Comparison of ENCODE assay signal across 32 cellular contexts in the genomic region with DNA sequence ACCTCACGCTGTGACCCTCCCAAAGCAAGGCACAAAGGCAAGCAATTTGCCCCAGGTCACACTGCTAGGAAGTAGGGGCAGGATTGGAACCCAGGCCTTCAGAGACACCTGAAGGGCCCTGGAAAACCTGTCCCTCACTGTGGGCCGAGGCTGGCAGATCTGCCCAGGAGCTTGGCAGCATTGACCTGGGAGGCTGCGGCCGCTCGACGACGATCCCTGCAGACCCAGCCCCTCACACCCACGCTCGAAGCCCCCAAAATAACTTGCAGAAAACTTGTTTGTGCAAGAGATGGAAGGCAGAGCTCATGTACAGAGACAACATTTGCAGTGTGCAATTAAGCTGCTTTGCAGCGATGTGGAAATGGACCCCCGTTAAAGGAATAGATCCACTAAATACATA.
"Had no signal": no experiment of that assay in that cellular context is flagged by ENCODE, and none has a peak within 500 bp of the region (broad histone marks: within the 10 kb centered on the region; RNA-seq: fewer than 3 reads in every experiment).

No MANE protein-coding gene starts in this region.

- H3K4me3 Mint-ChIP-seq: activated CD4-positive, alpha-beta memory T cell treated with anti-CD3 and anti-CD28 coated beads for 36 hours; activated CD4-positive, alpha-beta T cell treated with anti-CD3 and anti-CD28 coated beads for 36 hours; activated CD4-positive, alpha-beta T cell treated with anti-CD3 and anti-CD28 coated beads, Interleukin-2, amount 10 ng/mL, durations not matched to agents 24 days and 14 days; activated CD8-positive, alpha-beta memory T cell treated with anti-CD3 and anti-CD28 coated beads, Interleukin-2, amount 10 ng/mL, durations not matched to agents 7 days and 5 days; activated CD8-positive, alpha-beta T cell treated with anti-CD3 and anti-CD28 coated beads, Interleukin-2, amount 10 ng/mL, durations not matched to agents 7 days and 5 days; activated naive CD4-positive, alpha-beta T cell treated with anti-CD3 and anti-CD28 coated beads for 36 hours; activated naive CD4-positive, alpha-beta T cell treated with anti-CD3 and anti-CD28 coated beads, Interleukin-2, amount 50 U/mL, for 24 hours; activated naive CD8-positive, alpha-beta T cell treated with anti-CD3 and anti-CD28 coated beads for 36 hours; activated naive CD8-positive, alpha-beta T cell treated with anti-CD3 and anti-CD28 coated beads, Interleukin-2, amount 50 U/mL, for 24 hours; activated T-helper 1 cell treated with anti-CD3 and anti-CD28 coated beads, Interleukin-12 subunit alpha, Interleukin-12 subunit beta, Interleukin-2, Interleukin-4 antibody, amounts not matched to agents 30 ng/mL and 10 ng/mL and 1 ng/mL, durations not matched to agents 14 hours and 24 hours and 36 hours; brain; central memory CD8-positive, alpha-beta T cell; effector memory CD8-positive, alpha-beta T cell had no signal

- H3K4me1 Mint-ChIP-seq: activated CD4-positive, alpha-beta T cell treated with anti-CD3 and anti-CD28 coated beads for 36 hours; activated CD4-positive, alpha-beta T cell treated with anti-CD3 and anti-CD28 coated beads, Interleukin-2, amount 10 ng/mL, durations not matched to agents 24 days and 14 days; activated CD8-positive, alpha-beta memory T cell treated with anti-CD3 and anti-CD28 coated beads, Interleukin-2, amount 10 ng/mL, durations not matched to agents 7 days and 5 days; activated naive CD4-positive, alpha-beta T cell treated with anti-CD3 and anti-CD28 coated beads, Interleukin-2, amount 50 U/mL, for 24 hours; activated naive CD8-positive, alpha-beta T cell treated with anti-CD3 and anti-CD28 coated beads for 36 hours; activated naive CD8-positive, alpha-beta T cell treated with anti-CD3 and anti-CD28 coated beads, Interleukin-2, amount 50 U/mL, for 24 hours; central memory CD8-positive, alpha-beta T cell had no signal

- H3K36me3 Mint-ChIP-seq: activated CD4-positive, alpha-beta memory T cell treated with anti-CD3 and anti-CD28 coated beads for 36 hours; activated CD8-positive, alpha-beta memory T cell treated with anti-CD3 and anti-CD28 coated beads, Interleukin-2, amount 10 ng/mL, durations not matched to agents 7 days and 5 days; activated naive CD4-positive, alpha-beta T cell treated with anti-CD3 and anti-CD28 coated beads, Interleukin-2, amount 50 U/mL, for 24 hours; activated naive CD8-positive, alpha-beta T cell treated with anti-CD3 and anti-CD28 coated beads for 36 hours; brain had no signal

- H3K27me3 ChIP-seq: adrenal gland, ascending aorta, cardiac muscle cell, gastrocnemius medialis had no signal

- H3K4me3 ChIP-seq: adrenal gland, ascending aorta, breast epithelium, cardiac muscle cell, esophagus muscularis mucosa, gastrocnemius medialis had no signal

- ATAC-seq: activated CD4-positive, alpha-beta T cell treated with anti-CD3 and anti-CD28 coated beads for 36 hours; activated CD8-positive, alpha-beta memory T cell treated with anti-CD3 and anti-CD28 coated beads, Interleukin-2, amount 10 ng/mL, durations not matched to agents 7 days and 5 days; activated CD8-positive, alpha-beta T cell treated with anti-CD3 and anti-CD28 coated beads, Interleukin-2, amount 10 ng/mL, durations not matched to agents 7 days and 5 days; activated naive CD8-positive, alpha-beta T cell treated with anti-CD3 and anti-CD28 coated beads, Interleukin-2, amount 50 U/mL, for 24 hours; effector memory CD8-positive, alpha-beta T cell; foreskin keratinocyte; gastrocnemius medialis had no signal

- H3K36me3 ChIP-seq: adrenal gland, ascending aorta, breast epithelium, cardiac muscle cell, esophagus muscularis mucosa, gastrocnemius medialis had no signal

- DNase-seq: activated CD4-positive, alpha-beta memory T cell treated with anti-CD3 and anti-CD28 coated beads for 36 hours; activated CD4-positive, alpha-beta T cell treated with anti-CD3 and anti-CD28 coated beads for 36 hours; activated CD4-positive, alpha-beta T cell treated with anti-CD3 and anti-CD28 coated beads, Interleukin-2, amount 10 ng/mL, durations not matched to agents 24 days and 14 days; activated CD4-positive, CD25-positive, alpha-beta regulatory T cell; activated CD4-positive, CD25-positive, alpha-beta regulatory T cell treated with anti-CD3 and anti-CD28 coated beads, Interleukin-2, amount 50 U/mL, for 72 hours; activated CD8-positive, alpha-beta memory T cell treated with anti-CD3 and anti-CD28 coated beads, Interleukin-2, amount 10 ng/mL, durations not matched to agents 7 days and 5 days; activated CD8-positive, alpha-beta memory T cell treated with anti-CD3 and anti-CD28 coated beads, Interleukin-2, amount 50 U/mL, for 4 hours; activated CD8-positive, alpha-beta T cell treated with anti-CD3 and anti-CD28 coated beads, Interleukin-2, amount 10 ng/mL, durations not matched to agents 7 days and 5 days; activated effector memory CD4-positive, alpha-beta T cell treated with anti-CD3 and anti-CD28 coated beads, Interleukin-2, amount 50 U/mL, for 16 hours; activated naive CD4-positive, alpha-beta T cell treated with anti-CD3 and anti-CD28 coated beads for 36 hours; activated naive CD8-positive, alpha-beta T cell treated with anti-CD3 and anti-CD28 coated beads for 36 hours; activated naive CD8-positive, alpha-beta T cell treated with anti-CD3 and anti-CD28 coated beads, Interleukin-2, amount 50 U/mL, for 24 hours; activated T-cell treated with anti-CD3 and anti-CD28 coated beads, Interleukin-2, amount 50 U/mL, for 1 hour; activated T-cell treated with anti-CD3 and anti-CD28 coated beads, Interleukin-2, amount 50 U/mL, for 48 hours; adrenal gland; cortex of kidney; dermis blood vessel endothelial cell; effector CD4-positive, alpha-beta T cell; effector memory CD8-positive, alpha-beta T cell; erythroblast; foreskin keratinocyte; gastrocnemius medialis; T-helper 2 cell had no signal

- H3K27me3 Mint-ChIP-seq: activated CD4-positive, alpha-beta T cell treated with anti-CD3 and anti-CD28 coated beads for 36 hours; activated CD4-positive, alpha-beta T cell treated with anti-CD3 and anti-CD28 coated beads, Interleukin-2, amount 10 ng/mL, durations not matched to agents 24 days and 14 days; activated CD8-positive, alpha-beta memory T cell treated with anti-CD3 and anti-CD28 coated beads, Interleukin-2, amount 10 ng/mL, durations not matched to agents 7 days and 5 days; activated naive CD4-positive, alpha-beta T cell treated with anti-CD3 and anti-CD28 coated beads, Interleukin-2, amount 50 U/mL, for 24 hours; activated naive CD8-positive, alpha-beta T cell treated with anti-CD3 and anti-CD28 coated beads for 36 hours; activated naive CD8-positive, alpha-beta T cell treated with anti-CD3 and anti-CD28 coated beads, Interleukin-2, amount 50 U/mL, for 24 hours had no signal

- H3K27ac ChIP-seq: adrenal gland, ascending aorta, breast epithelium, cardiac muscle cell, esophagus muscularis mucosa, foreskin keratinocyte, gastrocnemius medialis had no signal

- H3K9me3 Mint-ChIP-seq: activated CD4-positive, alpha-beta memory T cell treated with anti-CD3 and anti-CD28 coated beads for 36 hours; activated CD4-positive, alpha-beta T cell treated with anti-CD3 and anti-CD28 coated beads, Interleukin-2, amount 10 ng/mL, durations not matched to agents 24 days and 14 days; activated naive CD4-positive, alpha-beta T cell treated with anti-CD3 and anti-CD28 coated beads for 36 hours; activated naive CD4-positive, alpha-beta T cell treated with anti-CD3 and anti-CD28 coated beads, Interleukin-2, amount 50 U/mL, for 24 hours; activated naive CD8-positive, alpha-beta T cell treated with anti-CD3 and anti-CD28 coated beads for 36 hours; activated naive CD8-positive, alpha-beta T cell treated with anti-CD3 and anti-CD28 coated beads, Interleukin-2, amount 50 U/mL, for 24 hours; activated T-helper 1 cell treated with anti-CD3 and anti-CD28 coated beads, Interleukin-12 subunit alpha, Interleukin-12 subunit beta, Interleukin-2, Interleukin-4 antibody, amounts not matched to agents 30 ng/mL and 10 ng/mL and 1 ng/mL, durations not matched to agents 14 hours and 24 hours and 36 hours; activated T-helper 2 cell treated with anti-CD3 and anti-CD28 coated beads, Interferon-gamma antibody, Interleukin-2, Interleukin-4, amounts not matched to agents 10 μg/mL and 5 μg/mL and 100 μg/mL, durations not matched to agents 14 hours and 24 hours and 36 hours; brain; central memory CD8-positive, alpha-beta T cell; effector memory CD8-positive, alpha-beta T cell had no signal

- H3K9me3 ChIP-seq: adrenal gland, ascending aorta, breast epithelium, esophagus muscularis mucosa, gastrocnemius medialis had no signal

- H3K4me1 ChIP-seq: adrenal gland, ascending aorta, breast epithelium, esophagus muscularis mucosa, foreskin keratinocyte, gastrocnemius medialis had no signal

- H3K27ac Mint-ChIP-seq: activated CD4-positive, alpha-beta memory T cell treated with anti-CD3 and anti-CD28 coated beads for 36 hours; activated CD4-positive, alpha-beta T cell treated with anti-CD3 and anti-CD28 coated beads for 36 hours; activated CD4-positive, alpha-beta T cell treated with anti-CD3 and anti-CD28 coated beads, Interleukin-2, amount 10 ng/mL, durations not matched to agents 24 days and 14 days; activated CD8-positive, alpha-beta memory T cell treated with anti-CD3 and anti-CD28 coated beads, Interleukin-2, amount 10 ng/mL, durations not matched to agents 7 days and 5 days; activated CD8-positive, alpha-beta T cell treated with anti-CD3 and anti-CD28 coated beads, Interleukin-2, amount 10 ng/mL, durations not matched to agents 7 days and 5 days; activated naive CD4-positive, alpha-beta T cell treated with anti-CD3 and anti-CD28 coated beads for 36 hours; activated naive CD4-positive, alpha-beta T cell treated with anti-CD3 and anti-CD28 coated beads, Interleukin-2, amount 50 U/mL, for 24 hours; activated naive CD8-positive, alpha-beta T cell treated with anti-CD3 and anti-CD28 coated beads for 36 hours; activated naive CD8-positive, alpha-beta T cell treated with anti-CD3 and anti-CD28 coated beads, Interleukin-2, amount 50 U/mL, for 24 hours; activated T-helper 1 cell treated with anti-CD3 and anti-CD28 coated beads, Interleukin-12 subunit alpha, Interleukin-12 subunit beta, Interleukin-2, Interleukin-4 antibody, amounts not matched to agents 30 ng/mL and 10 ng/mL and 1 ng/mL, durations not matched to agents 14 hours and 24 hours and 36 hours; activated T-helper 2 cell treated with anti-CD3 and anti-CD28 coated beads, Interferon-gamma antibody, Interleukin-2, Interleukin-4, amounts not matched to agents 10 μg/mL and 5 μg/mL and 100 μg/mL, durations not matched to agents 14 hours and 24 hours and 36 hours; brain; effector memory CD8-positive, alpha-beta T cell had no signal
